Comparison of ENCODE assay signal across 8 cellular contexts in the genomic region with DNA sequence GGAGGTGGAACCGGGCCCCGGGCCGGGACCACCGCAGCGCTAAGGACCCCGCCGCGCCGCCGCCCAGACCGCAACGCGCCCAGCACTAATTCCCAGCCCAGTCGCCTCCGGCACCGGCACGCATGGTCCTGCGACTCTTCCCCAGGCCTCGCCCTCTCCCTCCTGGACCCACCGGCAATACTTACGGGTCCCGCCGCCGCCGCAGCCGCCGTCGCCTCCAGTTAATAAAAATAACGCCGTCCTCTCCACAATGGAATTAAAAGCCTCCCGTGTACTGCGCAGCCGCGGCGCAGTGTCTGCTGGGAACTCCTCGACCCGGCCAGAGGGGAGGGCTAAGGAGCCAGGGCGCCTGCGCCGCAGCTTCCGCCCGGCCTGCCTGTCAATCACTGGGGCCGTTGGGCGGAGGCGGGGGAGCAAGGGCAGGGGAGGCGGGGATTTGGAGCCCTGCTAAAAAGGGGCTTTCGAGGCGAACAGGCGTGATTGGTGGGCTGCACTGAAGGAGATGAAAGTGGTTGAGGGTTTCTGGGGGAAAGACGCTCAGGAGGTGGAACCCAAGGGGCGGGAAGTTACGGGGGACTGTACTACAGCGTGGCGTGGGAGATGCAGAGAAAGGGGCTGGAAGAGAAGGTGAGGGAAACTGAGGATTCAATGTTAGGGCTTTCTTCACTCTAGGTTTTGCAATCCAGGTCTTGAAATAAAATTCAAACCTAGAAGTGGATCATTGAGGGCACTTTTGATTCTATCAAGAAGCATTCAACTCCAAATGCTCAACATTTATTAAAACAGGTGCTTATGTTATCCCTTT. TPM values are rescaled to one million over a fixed set of nuclear protein-coding genes. Genes with fewer than 3 reads are reported as not detected.
DNase-seq lines count a peak whose midpoint lies in the region; ATAC-seq lines count a peak whose summit lies in the region.

A gene with protein sequence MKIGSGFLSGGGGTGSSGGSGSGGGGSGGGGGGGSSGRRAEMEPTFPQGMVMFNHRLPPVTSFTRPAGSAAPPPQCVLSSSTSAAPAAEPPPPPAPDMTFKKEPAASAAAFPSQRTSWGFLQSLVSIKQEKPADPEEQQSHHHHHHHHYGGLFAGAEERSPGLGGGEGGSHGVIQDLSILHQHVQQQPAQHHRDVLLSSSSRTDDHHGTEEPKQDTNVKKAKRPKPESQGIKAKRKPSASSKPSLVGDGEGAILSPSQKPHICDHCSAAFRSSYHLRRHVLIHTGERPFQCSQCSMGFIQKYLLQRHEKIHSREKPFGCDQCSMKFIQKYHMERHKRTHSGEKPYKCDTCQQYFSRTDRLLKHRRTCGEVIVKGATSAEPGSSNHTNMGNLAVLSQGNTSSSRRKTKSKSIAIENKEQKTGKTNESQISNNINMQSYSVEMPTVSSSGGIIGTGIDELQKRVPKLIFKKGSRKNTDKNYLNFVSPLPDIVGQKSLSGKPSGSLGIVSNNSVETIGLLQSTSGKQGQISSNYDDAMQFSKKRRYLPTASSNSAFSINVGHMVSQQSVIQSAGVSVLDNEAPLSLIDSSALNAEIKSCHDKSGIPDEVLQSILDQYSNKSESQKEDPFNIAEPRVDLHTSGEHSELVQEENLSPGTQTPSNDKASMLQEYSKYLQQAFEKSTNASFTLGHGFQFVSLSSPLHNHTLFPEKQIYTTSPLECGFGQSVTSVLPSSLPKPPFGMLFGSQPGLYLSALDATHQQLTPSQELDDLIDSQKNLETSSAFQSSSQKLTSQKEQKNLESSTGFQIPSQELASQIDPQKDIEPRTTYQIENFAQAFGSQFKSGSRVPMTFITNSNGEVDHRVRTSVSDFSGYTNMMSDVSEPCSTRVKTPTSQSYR (minus strand): TSS at position 276 of the 805 bp plus-strand sequence. CDS start 331 bp downstream, outside the sequence.

- in situ Hi-C loops in Caki2 (cut with HindIII; ENCODE audit: low pct_unique_long_range_greater_than_20kb, low sequenced_read_pairs) = no loop called here

- ATAC-seq in GM21390 (IDR thresholded peaks at IDR 0.05; ENCODE audit: unreplicated experiment) = peak; percentile 94
- ATAC-seq in effector memory CD8-positive, alpha-beta T cell (replicated peaks) = peak; percentile 94
- ATAC-seq in memory B cell (ENCODE audit: low read depth) = peak; percentile 96

- no peaks in the 10 kb centered on the region for H3K9me3 Mint-ChIP-seq in effector memory CD8-positive, alpha-beta T cell
- H3K9me3 Mint-ChIP-seq in memory B cell = no peaks in the 10 kb centered on the region

- H3K4me3 Mint-ChIP-seq in effector memory CD8-positive, alpha-beta T cell = peak within 1 kb of the TSS; percentile 94 to 98
- peak within 1 kb of the TSS; percentile 98 for H3K4me3 Mint-ChIP-seq in memory B cell

- H3K27me3 Mint-ChIP-seq in effector memory CD8-positive, alpha-beta T cell = no peaks in the 10 kb centered on the region
- H3K27me3 Mint-ChIP-seq in memory B cell = no peaks in the 10 kb centered on the region

- DNase-seq in Caki2 (ENCODE audit: low read depth) (peak; percentile 84), HUDEP-2 (lab: John Stamatoyannopoulos, UW; ENCODE audit: unreplicated experiment in 76 of 76) (peak in 74 of 76 experiments; percentile 52 to 93 (median 84)), NOMO-1 treated with dmso at 0.1 percent for 144 hours (lab: John Stamatoyannopoulos, UW; ENCODE audit: unreplicated experiment) (peak; percentile 90), memory B cell (ENCODE audit: low spot score in 2 of 2) (peak; percentile 84 to 90)
- peak; percentile 93 to 95 for DNase-seq in activated CD8-positive, alpha-beta memory T cell treated with anti-CD3 and anti-CD28 coated beads for 4 hours (ENCODE audit: low read depth in 2 of 2)
- DNase-seq in effector memory CD8-positive, alpha-beta T cell = peak; percentile 92 to 93 (median 93)
- DNase-seq in stimulated activated CD8-positive, alpha-beta memory T cell treated with anti-CD3 and anti-CD28 coated beads, Interleukin-12 subunit alpha, Interleukin-12 subunit beta, amount 100 ng/mL, for 1 hour (ENCODE audit: low read depth) = peak; percentile 91

- peaks cover 25% of the 10 kb centered on the region for H3K36me3 Mint-ChIP-seq in effector memory CD8-positive, alpha-beta T cell (ENCODE audit: insufficient read depth)
- peaks cover 10% of the 10 kb centered on the region for H3K36me3 Mint-ChIP-seq in memory B cell

- H3K27ac Mint-ChIP-seq in effector memory CD8-positive, alpha-beta T cell = peak within 1 kb of the TSS; percentile 92 to 97
- H3K27ac Mint-ChIP-seq in memory B cell = peak within 1 kb of the TSS; percentile 94

- peaks cover 36 to 50% of the 10 kb centered on the region in 2 donors for H3K4me1 Mint-ChIP-seq in effector memory CD8-positive, alpha-beta T cell (ENCODE audit: low read depth in 2 of 2)
- peaks cover 33% of the 10 kb centered on the region for H3K4me1 Mint-ChIP-seq in memory B cell

RNA-seq across cellular contexts. Expression of the gene that starts here (rescaled TPM):
- total RNA-seq in Caki2 (2014; rRNA removed; shearing (Covaris generic); ENCODE audit: low replicate concordance) = 8.4 and 17.3 TPM in 2 replicates

Comparison
In these comparisons a context has a peak if more than half of its experiments do, and no peak if none do; other contexts are left out.
1. Peak in every context shown above with its lines: DNase-seq and ATAC-seq.